11 cellular contexts compared by ENCODE assay signal in genomic region chr3:112084980-112085697, GRCh38. TPM values are rescaled to one million over a fixed set of nuclear protein-coding genes. Genes with fewer than 3 reads are reported as not detected.
DNase-seq lines count a peak whose midpoint lies in the region; ATAC-seq and TF ChIP-seq lines count a peak whose summit lies in the region.
"Had no signal": no experiment of that assay in that cellular context is flagged by ENCODE, and none has a peak within 500 bp of the region (broad histone marks: within the 10 kb centered on the region; RNA-seq: fewer than 3 reads in every experiment).

No MANE protein-coding gene starts in this region.

- H3K4me1 Mint-ChIP-seq in activated CD4-positive, alpha-beta T cell treated with anti-CD3 and anti-CD28 coated beads, Interleukin-2, amount 10 ng/mL, durations not matched to agents 24 days and 14 days = peaks cover 37% of the 10 kb centered on the region

- no peaks in the 10 kb centered on the region for H3K36me3 ChIP-seq in PC-9 (ENCODE audit: low read depth)
- no peaks in the 10 kb centered on the region for H3K36me3 ChIP-seq in smooth muscle cell (ENCODE audit: low read depth)

- no peaks in the 10 kb centered on the region for H4K20me1 ChIP-seq in PC-9 (ENCODE audit: insufficient read depth)
- no peaks in the 10 kb centered on the region for H4K20me1 ChIP-seq in smooth muscle cell (ENCODE audit: low read depth)

- CTCF ChIA-PET in PC-9 (lab: Charles Lee) = interaction anchor here (0.6 kb wide), 1 partner anchor 78 kb away, joined by 8 read pairs; no protein-coding TSS in a partner anchor

- H3F3A ChIP-seq in PC-9 (ENCODE audit: insufficient read depth, low read depth) (peaks cover 16% of the 10 kb centered on the region), smooth muscle cell (ENCODE audit: low read depth) (no peaks in the 10 kb centered on the region)

- ATAC-seq in foreskin keratinocyte = peak; percentile 26
- ATAC-seq in GM18868 (IDR thresholded peaks at IDR 0.05; ENCODE audit: unreplicated experiment) = no peak

- H3K27me3 ChIP-seq in PC-9 (ENCODE audit: insufficient read depth, low read depth) (no peaks in the 10 kb centered on the region), foreskin keratinocyte (no peaks in the 10 kb centered on the region), smooth muscle cell (ENCODE audit: low read depth) (peaks cover 4% of the 10 kb centered on the region)

- peaks cover 36% of the 10 kb centered on the region for H3K4me1 ChIP-seq in PC-9 (replicated peaks; ENCODE audit: insufficient read depth)
- peaks cover 14% of the 10 kb centered on the region for H3K4me1 ChIP-seq in foreskin keratinocyte
- peaks cover 4% of the 10 kb centered on the region for H3K4me1 ChIP-seq in smooth muscle cell (ENCODE audit: low read depth)

- peaks cover 2% of the 10 kb centered on the region for H3K27me3 Mint-ChIP-seq in activated CD4-positive, alpha-beta T cell treated with anti-CD3 and anti-CD28 coated beads, Interleukin-2, amount 10 ng/mL, durations not matched to agents 24 days and 14 days

- H3K27ac Mint-ChIP-seq in activated CD4-positive, alpha-beta T cell treated with anti-CD3 and anti-CD28 coated beads, Interleukin-2, amount 10 ng/mL, durations not matched to agents 24 days and 14 days = no peak overlapping the region

- H2AFZ ChIP-seq in PC-9 = no peak overlapping the region
- H2AFZ ChIP-seq in smooth muscle cell (ENCODE audit: low read depth) = no peak overlapping the region

- DNase-seq in activated CD4-positive, alpha-beta T cell treated with anti-CD3 and anti-CD28 coated beads, Interleukin-2, amount 10 ng/mL, durations not matched to agents 24 days and 14 days = no peak
- DNase-seq in activated CD4-positive, alpha-beta T cell treated with anti-CD3 and anti-CD28 coated beads, Interleukin-2, amount 50 U/mL, for 4 hours = no peak
- DNase-seq in PC-9 (peak in 1 of 2 experiments; percentile 73), foreskin keratinocyte (peak in 1 of 2 donors; percentile 62), smooth muscle cell (lab: John Stamatoyannopoulos, UW; ENCODE audit: unreplicated experiment) (no peak), NCI-H524 treated with DMSO at 0.1 percent for 48 hours (lab: John Stamatoyannopoulos, UW) (no peak), midbrain (lab: John Stamatoyannopoulos, UW) (no peak)
- DNase-seq: stimulated activated CD4-positive, alpha-beta T cell treated with anti-CD3 and anti-CD28 coated beads, Interleukin-4, amount 100 ng/mL, for 24 hours had no signal

- no peak overlapping the region for H3K27ac ChIP-seq in PC-9
- no peak overlapping the region for H3K27ac ChIP-seq in foreskin keratinocyte
- no peak overlapping the region for H3K27ac ChIP-seq in smooth muscle cell (ENCODE audit: low read depth)

- H3K9me3 ChIP-seq in PC-9 (ENCODE audit: insufficient read depth, low read depth) = no peaks in the 10 kb centered on the region
- no peaks in the 10 kb centered on the region for H3K9me3 ChIP-seq in smooth muscle cell (replicated peaks; ENCODE audit: low read depth)

- H3K9ac ChIP-seq in smooth muscle cell (ENCODE audit: low read depth) = no peak overlapping the region

- intact Hi-C loops in activated CD4-positive, alpha-beta T cell treated with anti-CD3 and anti-CD28 coated beads, Interleukin-2, amount 10 ng/mL, durations not matched to agents 24 days and 14 days (cut with micrococcal nuclease) = loop anchor here (5.0 kb wide), 1 partner anchor 103 kb away; no protein-coding TSS in a partner anchor
- intact Hi-C loops in PC-9 (cut with micrococcal nuclease; ENCODE audit: unreplicated experiment) = no loop called here

- 75% methylated on average over 7 of the region's 7 CpGs for WGBS in smooth muscle cell (ENCODE audit: low lambda C conversion rate)

- peaks cover 4% of the 10 kb centered on the region for H3K36me3 Mint-ChIP-seq in activated CD4-positive, alpha-beta T cell treated with anti-CD3 and anti-CD28 coated beads, Interleukin-2, amount 10 ng/mL, durations not matched to agents 24 days and 14 days (ENCODE audit: low read depth)

- no peaks in the 10 kb centered on the region for H3K9me2 ChIP-seq in PC-9 (ENCODE audit: insufficient read depth)

- peak overlapping the region; percentile 61 for H3K4me3 Mint-ChIP-seq in activated CD4-positive, alpha-beta T cell treated with anti-CD3 and anti-CD28 coated beads, Interleukin-2, amount 10 ng/mL, durations not matched to agents 24 days and 14 days

- no peak for TF ChIP-seq CTCF in PC-9 (conservative IDR thresholded peaks at IDR 0.05)
- TF ChIP-seq CTCF in foreskin keratinocyte (conservative IDR thresholded peaks at IDR 0.05) = no peak
- no peak for TF ChIP-seq CTCF in smooth muscle cell (IDR thresholded peaks at IDR 0.05; ENCODE audit: borderline replicate concordance, insufficient read depth, poor library complexity, severe bottlenecking)

- POLR2A ChIA-PET in PC-9 (lab: Charles Lee; ENCODE audit: unreplicated experiment) = interaction anchor here (0.5 to 0.7 kb wide), 2 partner anchors 16 to 249 kb away, joined by 3 to 5 read pairs; no protein-coding TSS in a partner anchor

- H3K4me3 ChIP-seq in PC-9 (no peak overlapping the region), smooth muscle cell (peak overlapping the region; percentile 59)

- no peaks in the 10 kb centered on the region for H3K9me3 Mint-ChIP-seq in activated CD4-positive, alpha-beta T cell treated with anti-CD3 and anti-CD28 coated beads, Interleukin-2, amount 10 ng/mL, durations not matched to agents 24 days and 14 days

- BruUV-seq in PC-9 (replicated peaks; lab: Mats Ljungman, UMichigan) = no TSS peak

- H3K79me2 ChIP-seq in PC-9 (ENCODE audit: low read depth) (peaks cover 17% of the 10 kb centered on the region), smooth muscle cell (ENCODE audit: low read depth) (peaks cover 19% of the 10 kb centered on the region)

- H3K4me2 ChIP-seq in PC-9 (peak overlapping the region; percentile 93), smooth muscle cell (no peak overlapping the region)

RNA-seq across cellular contexts. Expression of gene C3orf52, which starts 1.1 kb away (rescaled TPM):
- 13.0 and 14.2 TPM in 2 replicates for total RNA-seq in activated CD4-positive, alpha-beta T cell treated with anti-CD3 and anti-CD28 coated beads, Interleukin-2, amount 10 ng/mL, durations not matched to agents 24 days and 14 days
- total RNA-seq in PC-9 (2021) (7.5 and 9.9 TPM in 2 replicates), foreskin keratinocyte (8.2 and 9.2 TPM in 2 replicates), smooth muscle cell (10.2 and 14.8 TPM in 2 replicates)
- polyA plus RNA-seq in foreskin keratinocyte (3.2 and 4.2 TPM in 2 replicates), smooth muscle cell (4.0 and 10.8 TPM in 2 replicates)

RNA-seq across cellular contexts. Expression of gene GCSAM, which starts 47.9 kb away (rescaled TPM):
- total RNA-seq in activated CD4-positive, alpha-beta T cell treated with anti-CD3 and anti-CD28 coated beads, Interleukin-2, amount 10 ng/mL, durations not matched to agents 24 days and 14 days = 1.6 and 1.7 TPM in 2 replicates
- total RNA-seq in PC-9 (2021) (not detected in 2 replicates), foreskin keratinocyte (1.3 and 1.4 TPM in 2 replicates), smooth muscle cell (0.67 TPM in 1 of 2 replicates, not detected in the other)
- polyA plus RNA-seq in foreskin keratinocyte (0.85 and 1.2 TPM in 2 replicates), smooth muscle cell (0.28 TPM in 1 of 2 replicates, not detected in the other)
- total RNA-seq: fibroblast of villous mesenchyme had no signal
- polyA plus RNA-seq: BJ had no signal

RNA-seq across cellular contexts. Expression of gene TMPRSS7, which starts 50.6 kb away (rescaled TPM):
- total RNA-seq in activated CD4-positive, alpha-beta T cell treated with anti-CD3 and anti-CD28 coated beads, Interleukin-2, amount 10 ng/mL, durations not matched to agents 24 days and 14 days = not detected in 2 replicates
- total RNA-seq in PC-9 (2021) (0.23 TPM in 1 of 2 replicates, not detected in the other), foreskin keratinocyte (0.03 TPM in 1 of 2 replicates, not detected in the other), smooth muscle cell (not detected in 2 replicates)
- polyA plus RNA-seq in foreskin keratinocyte (0.02 TPM in 1 of 2 replicates, not detected in the other), smooth muscle cell (not detected in 2 replicates)
- total RNA-seq: fibroblast of villous mesenchyme had no signal
- polyA plus RNA-seq: BJ had no signal
